Comparison of ENCODE assay signal across 8 cellular contexts in genomic region chr16:84013787-84014569, GRCh38. TPM values are rescaled to one million over a fixed set of nuclear protein-coding genes. Genes with fewer than 3 reads are reported as not detected.
DNase-seq lines count a peak whose midpoint lies in the region; ATAC-seq, FAIRE-seq and TF ChIP-seq lines count a peak whose summit lies in the region.

No MANE protein-coding gene starts in this region.

- CTCF ChIA-PET in endothelial cell of umbilical vein (lab: Charles Lee), result interaction anchor here (1.2 kb wide), 1 partner anchor 58 kb away, joined by 3 read pairs; no protein-coding TSS in a partner anchor

- no peak for TF ChIP-seq CTCF in endothelial cell of umbilical vein (IDR thresholded peaks at IDR 0.05; ENCODE audit: extremely low read depth in 1 of 2, insufficient read depth in 1 of 2, low read depth in 1 of 2, low read length in 2 of 2)
- TF ChIP-seq CTCF in osteoblast (IDR thresholded peaks at IDR 0.05; ENCODE audit: extremely low read depth, low read depth, low read length), result no peak

- ATAC-seq in GM18907 (IDR thresholded peaks at IDR 0.05; ENCODE audit: unreplicated experiment) (peak; percentile 87), HG03103 (IDR thresholded peaks at IDR 0.05; ENCODE audit: low read depth, unreplicated experiment) (peak; percentile 74)

- intact Hi-C loops in endothelial cell of umbilical vein (cut with micrococcal nuclease) (no loop called here), posterior vena cava (cut with DNase I) (no loop called here)

- peak; percentile 4 for FAIRE-seq in endothelial cell of umbilical vein (lab: Jason Lieb, UNC)

- H3K27me3 ChIP-seq in endothelial cell of umbilical vein (ENCODE audit: control insufficient read depth in 2 of 2, insufficient read depth in 2 of 2, low read length in 2 of 2) (no peaks in the 10 kb centered on the region), osteoblast (ENCODE audit: insufficient read depth, low read length) (peaks cover 3% of the 10 kb centered on the region)

- H3K36me3 ChIP-seq in endothelial cell of umbilical vein (ENCODE audit: control insufficient read depth in 2 of 2, extremely low read depth in 1 of 2, insufficient read depth in 2 of 2, low read length in 2 of 2) (no peaks in the 10 kb centered on the region), osteoblast (ENCODE audit: insufficient read depth, low read length) (no peaks in the 10 kb centered on the region)

- dilution Hi-C loops in endothelial cell of umbilical vein (cut with MboI; ENCODE audit: extremely low pct_ligation_motif_present, low sequenced_read_pairs), result no loop called here

- DNase-seq in AG08395 (ENCODE audit: low spot score), result peak; percentile 14
- peak; percentile 99 for DNase-seq in NCI-H526 (lab: John Stamatoyannopoulos, UW)
- DNase-seq in activated CD4-positive, alpha-beta T cell treated with anti-CD3 and anti-CD28 coated beads for 48 hours, result peak; percentile 90
- peak; percentile 47 for DNase-seq in endothelial cell of umbilical vein (ENCODE audit: low read depth, low spot score)
- DNase-seq in osteoblast (ENCODE audit: insufficient read length, low spot score, missing footprints), result peak; percentile 77
- no peak for DNase-seq in posterior vena cava (ENCODE audit: low spot score)

- no peak overlapping the region for H3K4me2 ChIP-seq in endothelial cell of umbilical vein (ENCODE audit: insufficient read depth, low read length)
- H3K4me2 ChIP-seq in osteoblast (ENCODE audit: insufficient read depth, low read length), result no peak overlapping the region

- peak overlapping the region; percentile 24 for H2AFZ ChIP-seq in endothelial cell of umbilical vein (ENCODE audit: low read depth, low read length)
- no peak overlapping the region for H2AFZ ChIP-seq in osteoblast (ENCODE audit: low read length)

- H3K9me1 ChIP-seq in endothelial cell of umbilical vein (replicated peaks; ENCODE audit: control insufficient read depth, extremely low read depth, insufficient read depth, low read length), result no peaks in the 10 kb centered on the region

- H4K20me1 ChIP-seq in endothelial cell of umbilical vein (replicated peaks; ENCODE audit: control insufficient read depth, extremely low read depth, insufficient read depth, low read length) (no peaks in the 10 kb centered on the region), osteoblast (ENCODE audit: insufficient read depth, low read length) (no peaks in the 10 kb centered on the region)

- BruUV-seq in endothelial cell of umbilical vein (replicated peaks; lab: Mats Ljungman, UMichigan), result no TSS peak

- H3K9ac ChIP-seq in endothelial cell of umbilical vein (replicated peaks; ENCODE audit: extremely low read depth, insufficient read depth, low read length), result no peak overlapping the region

- POLR2A ChIA-PET in endothelial cell of umbilical vein (lab: Charles Lee), result interaction anchor here (0.6 kb wide), 2 partner anchors 14 to 60 kb away, joined by 3 to 7 read pairs; no protein-coding TSS in a partner anchor

- H3K27ac ChIP-seq in endothelial cell of umbilical vein (ENCODE audit: insufficient read depth, low read depth, low read length) (no peak overlapping the region), osteoblast (ENCODE audit: low read depth, low read length) (no peak overlapping the region)

- H3K79me2 ChIP-seq in endothelial cell of umbilical vein (ENCODE audit: control insufficient read depth, insufficient read depth, low read length), result no peaks in the 10 kb centered on the region
- H3K79me2 ChIP-seq in osteoblast (ENCODE audit: insufficient read depth, low read length), result no peaks in the 10 kb centered on the region

- H3K4me1 ChIP-seq in endothelial cell of umbilical vein (ENCODE audit: control insufficient read depth, extremely low read depth, insufficient read depth, low read length) (no peaks in the 10 kb centered on the region), osteoblast (ENCODE audit: insufficient read depth, low read length) (no peaks in the 10 kb centered on the region)

- H3K9me3 ChIP-seq in endothelial cell of umbilical vein (replicated peaks; ENCODE audit: control insufficient read depth, insufficient read depth, low read length) (no peaks in the 10 kb centered on the region), osteoblast (ENCODE audit: low read depth, low read length) (no peaks in the 10 kb centered on the region)

- no peak for TF ChIP-seq POLR2A in endothelial cell of umbilical vein (IDR thresholded peaks at IDR 0.05; ENCODE audit: low read depth, low read length)

- H3K4me3 ChIP-seq in endothelial cell of umbilical vein (replicated peaks in 1 of 3; ENCODE audit: insufficient read depth in 1 of 3, low read depth in 1 of 3, low read length in 3 of 3) (no peak overlapping the region), osteoblast (ENCODE audit: insufficient read depth, low read length) (no peak overlapping the region)

TF ChIP-seq in endothelial cell of umbilical vein, 7 proteins besides CTCF, POLR2A, EP300 and RAD21:
- TF ChIP-seq POLR2AphosphoS5 (IDR thresholded peaks at IDR 0.05; ENCODE audit: insufficient read depth, low read depth, low read length) (no peak), MYC (IDR thresholded peaks at IDR 0.05; ENCODE audit: low read depth, low read length) (no peak), GATA2 (IDR thresholded peaks at IDR 0.05; ENCODE audit: insufficient read depth, insufficient read length, low read depth, low read length) (no peak), MAX (IDR thresholded peaks at IDR 0.05; ENCODE audit: insufficient read depth, insufficient read length) (no peak), EZH2 (IDR thresholded peaks at IDR 0.05; ENCODE audit: borderline replicate concordance, low read depth, low read length, severe bottlenecking) (no peak), JUN (IDR thresholded peaks at IDR 0.05; ENCODE audit: borderline replicate concordance, insufficient read depth, insufficient read length, low read depth) (no peak), FOS (IDR thresholded peaks at IDR 0.05; ENCODE audit: borderline replicate concordance, insufficient read depth, low read length) (no peak)

RNA-seq across cellular contexts. Expression of gene SLC38A8, which starts 28.6 kb away (rescaled TPM):
- total RNA-seq in endothelial cell of umbilical vein, result not detected in 2 replicates
- polyA plus RNA-seq in endothelial cell of umbilical vein, result not detected in 2 replicates
- not detected in 2 replicates for polyA plus RNA-seq in endothelial cell of umbilical vein (2011; cell fraction: cytosol; rRNA removed)
- polyA plus RNA-seq in endothelial cell of umbilical vein (2011; cell fraction: nucleus; rRNA removed), result not detected in 2 replicates
- not detected in 2 replicates for polyA plus RNA-seq in endothelial cell of umbilical vein (2012)
- polyA minus RNA-seq in endothelial cell of umbilical vein, result not detected in 2 replicates
- polyA minus RNA-seq in endothelial cell of umbilical vein (2011; cell fraction: cytosol; rRNA and poly(A)+ RNA removed), result not detected
- not detected in 2 replicates for polyA minus RNA-seq in endothelial cell of umbilical vein (2011; cell fraction: nucleus; rRNA and poly(A)+ RNA removed)
- not detected in 2 replicates for total RNA-seq in osteoblast
- total RNA-seq in posterior vena cava, result not detected

RNA-seq across cellular contexts. Expression of gene NECAB2, which starts 45.9 kb away (rescaled TPM):
- total RNA-seq in endothelial cell of umbilical vein (0.31 TPM in 1 of 2 replicates, not detected in the other), osteoblast (0.29 and 0.72 TPM in 2 replicates), posterior vena cava (1 to 10 TPM in 1 of 2 donors, under 1 TPM in 1; 0.71 to 3.0 TPM)
- polyA plus RNA-seq in endothelial cell of umbilical vein, result 0.21 and 0.26 TPM in 2 replicates
- polyA plus RNA-seq in endothelial cell of umbilical vein (2011; cell fraction: cytosol; rRNA removed), result 0.14 and 0.30 TPM in 2 replicates
- polyA plus RNA-seq in endothelial cell of umbilical vein (2011; cell fraction: nucleus; rRNA removed), result 0.60 and 0.66 TPM in 2 replicates
- polyA plus RNA-seq in endothelial cell of umbilical vein (2012), result 0.55 TPM in 1 of 2 replicates, not detected in the other
- polyA minus RNA-seq in endothelial cell of umbilical vein, result 0.45 TPM in 1 of 2 replicates, not detected in the other
- not detected for polyA minus RNA-seq in endothelial cell of umbilical vein (2011; cell fraction: cytosol; rRNA and poly(A)+ RNA removed)
- 0.67 TPM in 1 of 2 replicates, not detected in the other for polyA minus RNA-seq in endothelial cell of umbilical vein (2011; cell fraction: nucleus; rRNA and poly(A)+ RNA removed)
